ENCODE assay signal across 20 cellular contexts in the genomic region with DNA sequence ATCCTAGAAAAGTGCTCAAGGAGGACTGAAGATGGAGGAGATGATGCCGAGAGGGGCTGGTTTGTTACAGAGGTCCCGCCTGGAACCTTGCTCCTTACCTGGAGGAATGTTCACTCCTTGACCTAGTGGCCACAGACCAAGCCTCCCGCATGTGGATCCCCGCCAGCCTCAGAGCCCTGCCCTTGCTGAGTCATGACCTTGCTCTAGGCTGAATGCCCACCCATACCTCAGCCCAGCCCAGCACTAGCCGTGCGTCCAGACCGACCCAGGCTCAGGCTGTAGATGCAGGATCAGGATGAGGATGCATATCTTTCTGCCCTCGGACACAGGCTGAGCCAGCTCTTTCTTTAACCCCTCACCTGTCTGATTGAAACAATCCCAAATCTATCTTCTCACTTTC. TPM values are rescaled to one million over a fixed set of nuclear protein-coding genes. Genes with fewer than 3 reads are reported as not detected.
"Had no signal": no experiment of that assay in that cellular context is flagged by ENCODE, and none has a peak within 500 bp of the region (broad histone marks: within the 10 kb centered on the region; RNA-seq: fewer than 3 reads in every experiment).

No MANE protein-coding gene starts in this region.

- H3K36me3 Mint-ChIP-seq: activated naive CD8-positive, alpha-beta T cell; natural killer cell treated with Interleukin-12 subunit alpha and Interleukin-12 subunit beta and Interleukin-15 and Interleukin-18, amount 100 ng/mL, for 72 hours had no signal

- H3K27ac Mint-ChIP-seq: activated CD4-positive, alpha-beta T cell treated with anti-CD3 and anti-CD28 coated beads, Interleukin-2, amount 10 ng/mL, durations not matched to agents 24 days and 14 days; activated CD8-positive, alpha-beta T cell treated with anti-CD3 and anti-CD28 coated beads, Interleukin-2, amount 10 ng/mL, durations not matched to agents 7 days and 5 days; activated naive CD8-positive, alpha-beta T cell; natural killer cell treated with Interleukin-12 subunit alpha and Interleukin-12 subunit beta and Interleukin-15 and Interleukin-18, amount 100 ng/mL, for 72 hours; T-helper 17 cell had no signal

- DNase-seq: activated CD4-positive, alpha-beta T cell treated with anti-CD3 and anti-CD28 coated beads, Interleukin-2, amount 10 ng/mL, durations not matched to agents 24 days and 14 days; activated CD4-positive, CD25-positive, alpha-beta regulatory T cell; activated CD8-positive, alpha-beta memory T cell treated with anti-CD3 and anti-CD28 coated beads, Interleukin-2, amount 50 U/mL, for 4 hours; activated CD8-positive, alpha-beta T cell treated with anti-CD3 and anti-CD28 coated beads, Interleukin-2, amount 10 ng/mL, durations not matched to agents 7 days and 5 days; activated gamma-delta T cell treated with Interleukin-2 at 50 U/mL for 16 hours; activated T-cell treated with anti-CD3 and anti-CD28 coated beads, Interleukin-2, amount 50 U/mL, for 48 hours; amygdala; brain microvascular endothelial cell; effector CD8-positive, alpha-beta T cell; foreskin keratinocyte; glutamatergic neuron; left cardiac atrium; occipital lobe; stimulated activated CD4-positive, alpha-beta T cell treated with anti-CD3 and anti-CD28 coated beads, Interleukin-4, amount 100 ng/mL, for 24 hours; stimulated activated CD8-positive, alpha-beta memory T cell treated with anti-CD3 and anti-CD28 coated beads, Interleukin-4, amount 100 ng/mL, for 48 hours; stimulated activated naive CD4-positive, alpha-beta T cell treated with Interleukin-2 at 50 U/mL for 16 hours; T-helper 17 cell had no signal

- H3K4me1 Mint-ChIP-seq: activated CD4-positive, alpha-beta T cell treated with anti-CD3 and anti-CD28 coated beads, Interleukin-2, amount 10 ng/mL, durations not matched to agents 24 days and 14 days; central memory CD8-positive, alpha-beta T cell; T-helper 17 cell had no signal

- H3K9me3 Mint-ChIP-seq: central memory CD8-positive, alpha-beta T cell; natural killer cell treated with Interleukin-12 subunit alpha and Interleukin-12 subunit beta and Interleukin-15 and Interleukin-18, amount 100 ng/mL, for 72 hours had no signal

- H3K4me3 Mint-ChIP-seq: activated CD4-positive, alpha-beta T cell treated with anti-CD3 and anti-CD28 coated beads, Interleukin-2, amount 10 ng/mL, durations not matched to agents 24 days and 14 days; activated CD8-positive, alpha-beta T cell treated with anti-CD3 and anti-CD28 coated beads, Interleukin-2, amount 10 ng/mL, durations not matched to agents 7 days and 5 days; activated naive CD8-positive, alpha-beta T cell; central memory CD8-positive, alpha-beta T cell; natural killer cell treated with Interleukin-12 subunit alpha and Interleukin-12 subunit beta and Interleukin-15 and Interleukin-18, amount 100 ng/mL, for 72 hours; T-helper 17 cell had no signal

RNA-seq across cellular contexts. Expression of gene WSCD1, which starts 34.8 kb away (rescaled TPM):
- total RNA-seq: activated CD4-positive, alpha-beta T cell treated with anti-CD3 and anti-CD28 coated beads, Interleukin-2, amount 10 ng/mL, durations not matched to agents 24 days and 14 days; activated CD8-positive, alpha-beta T cell treated with anti-CD3 and anti-CD28 coated beads, Interleukin-2, amount 10 ng/mL, durations not matched to agents 7 days and 5 days; foreskin keratinocyte had no signal
- polyA plus RNA-seq: foreskin keratinocyte had no signal
